ENCODE assay signal across 3 cellular contexts in the genomic region with DNA sequence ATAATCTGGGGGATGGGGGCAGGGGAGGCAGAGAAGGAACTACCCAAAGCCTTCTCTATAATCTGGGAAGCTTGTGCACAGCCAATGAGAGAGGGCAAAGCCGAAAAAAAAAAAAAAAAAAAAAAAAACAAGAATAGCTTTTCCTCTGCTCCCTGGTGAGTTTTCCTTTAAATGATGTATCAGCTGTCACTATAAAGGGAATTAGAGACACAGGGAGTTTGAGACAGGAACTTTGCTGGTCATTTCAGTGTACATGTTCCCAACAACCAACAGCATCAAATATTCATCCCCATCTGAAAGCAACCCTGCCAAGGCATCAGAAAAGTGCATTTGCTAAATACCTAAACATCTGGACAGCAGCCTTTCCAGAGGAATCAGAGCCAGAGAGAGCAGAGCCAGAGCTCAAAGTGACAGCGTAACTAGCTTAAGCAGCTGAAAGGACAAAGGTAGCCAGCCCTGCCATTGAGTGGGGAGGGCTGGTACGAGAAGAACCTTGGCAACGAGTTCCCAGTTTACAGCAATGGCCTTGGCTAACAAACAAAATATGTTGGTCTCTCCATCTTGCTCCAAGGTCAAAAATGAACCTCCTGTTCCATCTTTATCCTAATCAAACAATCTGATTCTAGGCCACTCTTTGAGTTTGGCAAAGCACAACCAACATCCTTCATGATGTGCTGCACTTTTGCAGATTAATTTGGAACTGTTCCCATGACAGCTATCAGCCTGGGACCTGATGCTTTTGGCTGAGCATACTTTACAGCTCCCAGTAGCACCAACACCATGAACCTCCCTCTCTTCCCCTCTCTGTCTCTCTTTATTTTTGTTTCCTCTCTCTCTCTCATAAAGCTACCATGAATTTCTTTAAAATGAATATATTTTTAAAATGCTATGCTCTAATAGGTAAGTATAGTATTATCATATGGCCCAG.
TF ChIP-seq lines count a peak whose summit lies in the region.

No MANE protein-coding gene starts in this region.

TF ChIP-seq in liver, 16 proteins besides CTCF, POLR2A, EP300 and RAD21:
- TF ChIP-seq FOXA2 (IDR thresholded peaks at IDR 0.05) (no peak), TAF1 (conservative IDR thresholded peaks at IDR 0.05) (no peak), NR2F2 (IDR thresholded peaks at IDR 0.05) (no peak), FOXA1 (IDR thresholded peaks at IDR 0.05) (no peak), ZBTB33 (IDR thresholded peaks at IDR 0.05) (no peak), JUND (IDR thresholded peaks at IDR 0.05) (no peak), GABPA (IDR thresholded peaks at IDR 0.05 in 1 of 2, conservative IDR thresholded peaks at IDR 0.05 in 1 of 2) (no peak), REST (IDR thresholded peaks at IDR 0.05) (peak; percentile 74), HNF4G (IDR thresholded peaks at IDR 0.05) (no peak), RXRA (IDR thresholded peaks at IDR 0.05) (peak in 1 of 2 donors; percentile 18), HNF4A (conservative IDR thresholded peaks at IDR 0.05) (peak in 1 of 2 donors; percentile 43), EGR1 (IDR thresholded peaks at IDR 0.05; ENCODE audit: low read depth in 2 of 2) (no peak), YY1 (IDR thresholded peaks at IDR 0.05) (peak; percentile 49), SP1 (IDR thresholded peaks at IDR 0.05) (no peak)
- TF ChIP-seq, protein P1, sequence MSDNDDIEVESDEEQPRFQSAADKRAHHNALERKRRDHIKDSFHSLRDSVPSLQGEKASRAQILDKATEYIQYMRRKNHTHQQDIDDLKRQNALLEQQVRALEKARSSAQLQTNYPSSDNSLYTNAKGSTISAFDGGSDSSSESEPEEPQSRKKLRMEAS (IDR thresholded peaks at IDR 0.05): no peak
- TF ChIP-seq, protein P2, sequence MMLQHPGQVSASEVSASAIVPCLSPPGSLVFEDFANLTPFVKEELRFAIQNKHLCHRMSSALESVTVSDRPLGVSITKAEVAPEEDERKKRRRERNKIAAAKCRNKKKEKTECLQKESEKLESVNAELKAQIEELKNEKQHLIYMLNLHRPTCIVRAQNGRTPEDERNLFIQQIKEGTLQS (IDR thresholded peaks at IDR 0.05): no peak

TF ChIP-seq in HepG2, 621 proteins besides CTCF, POLR2A, EP300 and RAD21:
- TF ChIP-seq SETDB1 (CRISPR knock-in tag; IDR thresholded peaks at IDR 0.05; ENCODE audit: borderline replicate concordance): no peak
- no peak for TF ChIP-seq ZNF773 (CRISPR knock-in tag; IDR thresholded peaks at IDR 0.05; ENCODE audit: borderline replicate concordance)
- no peak for TF ChIP-seq ATF5 (CRISPR knock-in tag; IDR thresholded peaks at IDR 0.05; ENCODE audit: low read depth)
- no peak for TF ChIP-seq FOXK2 (IDR thresholded peaks at IDR 0.05)
- TF ChIP-seq THYN1 (CRISPR knock-in tag; IDR thresholded peaks at IDR 0.05; ENCODE audit: borderline replicate concordance, low read depth): no peak
- TF ChIP-seq DDIT3 (CRISPR knock-in tag; IDR thresholded peaks at IDR 0.05): no peak
- no peak for TF ChIP-seq ZEB1 (IDR thresholded peaks at IDR 0.05; ENCODE audit: insufficient replicate concordance, low read depth)
- no peak for TF ChIP-seq ZFYVE20 (CRISPR knock-in tag; IDR thresholded peaks at IDR 0.05; ENCODE audit: borderline replicate concordance, low read depth)
- no peak for TF ChIP-seq ZNF720 (CRISPR knock-in tag; IDR thresholded peaks at IDR 0.05)
TF ChIP-seq in HepG2: peak in this region for 0.

TF ChIP-seq in SK-N-SH, 30 proteins besides CTCF, POLR2A, EP300 and RAD21:
- peak; percentile 25; the same call in 1 of the 2 replicates for TF ChIP-seq MXI1 (IDR thresholded peaks at IDR 0.05; ENCODE audit: low read depth, low read length)
- no peak for TF ChIP-seq CHD2 (IDR thresholded peaks at IDR 0.05; ENCODE audit: low read length, partially characterized antibody)
